ENCODE assay signal across 19 cellular contexts in genomic region chr14:101865288-101865687, GRCh38.
DNase-seq lines count a peak whose midpoint lies in the region; ATAC-seq lines count a peak whose summit lies in the region.
"Had no signal": no experiment of that assay in that cellular context is flagged by ENCODE, and none has a peak within 500 bp of the region (broad histone marks: within the 10 kb centered on the region; RNA-seq: fewer than 3 reads in every experiment).

No MANE protein-coding gene starts in this region.

- H3K27me3 ChIP-seq in CD4-positive, CD25-positive, alpha-beta regulatory T cell (ENCODE audit: control insufficient read depth, insufficient read depth, low read length) = no peaks in the 10 kb centered on the region
- H3K27me3 ChIP-seq: pancreas, thyroid gland had no signal

- no peaks in the 10 kb centered on the region for H3K27me3 Mint-ChIP-seq in CD4-positive, CD25-positive, alpha-beta regulatory T cell
- no peaks in the 10 kb centered on the region for H3K27me3 Mint-ChIP-seq in activated T-helper 17 cell treated with anti-CD3 and anti-CD28 coated beads, Interleukin-2, amount 50 U/mL, for 72 hours
- H3K27me3 Mint-ChIP-seq: activated naive CD8-positive, alpha-beta T cell treated with anti-CD3 and anti-CD28 coated beads, Interleukin-2, amount 50 U/mL, for 24 hours had no signal

- in situ Hi-C loops in ACHN (cut with HindIII; ENCODE audit: low pct_ligation_motif_present, low pct_unique_long_range_greater_than_20kb, low sequenced_read_pairs) = no loop called here

- no peak overlapping the region for H3K4me3 Mint-ChIP-seq in CD4-positive, CD25-positive, alpha-beta regulatory T cell
- H3K4me3 Mint-ChIP-seq in activated T-helper 17 cell treated with anti-CD3 and anti-CD28 coated beads, Interleukin-2, amount 50 U/mL, for 72 hours = no peak overlapping the region
- H3K4me3 Mint-ChIP-seq: activated CD8-positive, alpha-beta T cell treated with anti-CD3 and anti-CD28 coated beads, Interleukin-2, amount 10 ng/mL, durations not matched to agents 7 days and 5 days; activated naive CD8-positive, alpha-beta T cell treated with anti-CD3 and anti-CD28 coated beads, Interleukin-2, amount 50 U/mL, for 24 hours had no signal

- DNase-seq in ACHN (peak; percentile 79), kidney tubule cell (ENCODE audit: low spot score) (peak; percentile 86), cortex of kidney (lab: John Stamatoyannopoulos, UW) (no peak), ureter (ENCODE audit: low spot score) (no peak), GM19238 (ENCODE audit: insufficient read length, low spot score) (no peak)
- no peak for DNase-seq in CD4-positive, CD25-positive, alpha-beta regulatory T cell
- DNase-seq: activated CD8-positive, alpha-beta T cell treated with anti-CD3 and anti-CD28 coated beads, Interleukin-2, amount 10 ng/mL, durations not matched to agents 7 days and 5 days; activated naive CD8-positive, alpha-beta T cell treated with anti-CD3 and anti-CD28 coated beads, Interleukin-2, amount 50 U/mL, for 24 hours; dermis blood vessel endothelial cell; mammary epithelial cell; NCI-H1417; NCI-H510A; SK-N-SH; stimulated activated naive CD4-positive, alpha-beta T cell; thyroid gland had no signal

- peaks cover 37% of the 10 kb centered on the region for H3K36me3 Mint-ChIP-seq in CD4-positive, CD25-positive, alpha-beta regulatory T cell
- H3K36me3 Mint-ChIP-seq in activated T-helper 17 cell treated with anti-CD3 and anti-CD28 coated beads, Interleukin-2, amount 50 U/mL, for 72 hours (ENCODE audit: low read depth) = peaks cover 82% of the 10 kb centered on the region

- H3K4me3 ChIP-seq in CD4-positive, CD25-positive, alpha-beta regulatory T cell (ENCODE audit: low read depth, low read length) = no peak overlapping the region
- H3K4me3 ChIP-seq: pancreas, thyroid gland had no signal

- no peaks in the 10 kb centered on the region for H3K9me3 Mint-ChIP-seq in CD4-positive, CD25-positive, alpha-beta regulatory T cell
- no peaks in the 10 kb centered on the region for H3K9me3 Mint-ChIP-seq in activated T-helper 17 cell treated with anti-CD3 and anti-CD28 coated beads, Interleukin-2, amount 50 U/mL, for 72 hours
- H3K9me3 Mint-ChIP-seq: activated naive CD8-positive, alpha-beta T cell treated with anti-CD3 and anti-CD28 coated beads, Interleukin-2, amount 50 U/mL, for 24 hours had no signal

- H3K36me3 ChIP-seq in CD4-positive, CD25-positive, alpha-beta regulatory T cell (ENCODE audit: control insufficient read depth, insufficient read depth, low read length) = peaks cover 51% of the 10 kb centered on the region
- H3K36me3 ChIP-seq: pancreas, thyroid gland had no signal

- no peaks in the 10 kb centered on the region for H3K9me3 ChIP-seq in CD4-positive, CD25-positive, alpha-beta regulatory T cell (ENCODE audit: control insufficient read depth in 2 of 2, low read length in 2 of 2)
- H3K9me3 ChIP-seq: pancreas, SK-N-SH, thyroid gland had no signal

- peaks cover 23 to 74% (median 40%) of the 10 kb centered on the region in 4 donors for H3K4me1 Mint-ChIP-seq in CD4-positive, CD25-positive, alpha-beta regulatory T cell
- H3K4me1 Mint-ChIP-seq in activated T-helper 17 cell treated with anti-CD3 and anti-CD28 coated beads, Interleukin-2, amount 50 U/mL, for 72 hours = peaks cover 45% of the 10 kb centered on the region

- H3K4me1 ChIP-seq in CD4-positive, CD25-positive, alpha-beta regulatory T cell (ENCODE audit: control insufficient read depth, insufficient read depth, low read length, poor library complexity, severe bottlenecking) = no peaks in the 10 kb centered on the region
- H3K4me1 ChIP-seq: pancreas had no signal

- peak overlapping the region in 2 of 3 donors; percentile 62 to 86 for H3K27ac Mint-ChIP-seq in CD4-positive, CD25-positive, alpha-beta regulatory T cell
- H3K27ac Mint-ChIP-seq in activated T-helper 17 cell treated with anti-CD3 and anti-CD28 coated beads, Interleukin-2, amount 50 U/mL, for 72 hours = peak overlapping the region; percentile 75
- H3K27ac Mint-ChIP-seq: activated CD8-positive, alpha-beta T cell treated with anti-CD3 and anti-CD28 coated beads, Interleukin-2, amount 10 ng/mL, durations not matched to agents 7 days and 5 days; activated naive CD8-positive, alpha-beta T cell treated with anti-CD3 and anti-CD28 coated beads, Interleukin-2, amount 50 U/mL, for 24 hours had no signal

- ATAC-seq in CD4-positive, CD25-positive, alpha-beta regulatory T cell (ENCODE audit: low read depth in 2 of 2) = no peak
- no peak for ATAC-seq in activated T-helper 17 cell treated with anti-CD3 and anti-CD28 coated beads, Interleukin-2, amount 50 U/mL, for 72 hours (replicated peaks)
- ATAC-seq: activated CD8-positive, alpha-beta T cell treated with anti-CD3 and anti-CD28 coated beads, Interleukin-2, amount 10 ng/mL, durations not matched to agents 7 days and 5 days; activated naive CD8-positive, alpha-beta T cell treated with anti-CD3 and anti-CD28 coated beads, Interleukin-2, amount 50 U/mL, for 24 hours; HCT116; HepG2; pancreas had no signal

- no peak overlapping the region for H3K27ac ChIP-seq in CD4-positive, CD25-positive, alpha-beta regulatory T cell (ENCODE audit: insufficient read depth, low read length, poor library complexity, severe bottlenecking)
- H3K27ac ChIP-seq: pancreas, thyroid gland had no signal

Comparison
In these comparisons a context has a peak if more than half of its experiments do, and no peak if none do; other contexts are left out.
1. DNase-seq: peak in ACHN (single experiment) and kidney tubule cell (single experiment); none in CD4-positive, CD25-positive, alpha-beta regulatory T cell (0 of 3), cortex of kidney (single experiment), ureter (single experiment) and GM19238 (single experiment).